ENCODE assay signal across 3 cellular contexts in the genomic region with DNA sequence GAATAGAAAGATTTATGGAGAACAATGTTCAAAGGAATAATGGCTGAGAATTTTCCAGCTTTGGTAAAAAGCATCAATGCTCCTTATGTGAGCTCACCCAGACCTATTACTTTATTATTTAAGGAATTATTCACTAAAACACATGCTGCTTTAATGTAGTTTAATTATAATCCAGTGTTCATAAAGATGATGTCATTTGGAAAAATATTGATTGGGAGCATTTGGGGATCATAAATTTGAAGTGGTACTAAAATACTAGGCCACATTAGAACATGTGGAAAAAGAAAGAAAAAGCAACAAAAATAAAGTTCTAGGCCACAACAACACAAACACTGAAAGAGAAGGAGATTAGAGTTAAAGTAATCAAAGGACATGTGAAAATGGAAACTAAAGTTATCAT.
TF ChIP-seq lines count a peak whose summit lies in the region.

No MANE protein-coding gene starts in this region.

TF ChIP-seq in A549, 52 proteins besides CTCF, POLR2A, EP300 and RAD21:
- no peak for TF ChIP-seq NPAS2 (CRISPR knock-in tag; IDR thresholded peaks at IDR 0.05; ENCODE audit: borderline replicate concordance)
- TF ChIP-seq, protein P1, sequence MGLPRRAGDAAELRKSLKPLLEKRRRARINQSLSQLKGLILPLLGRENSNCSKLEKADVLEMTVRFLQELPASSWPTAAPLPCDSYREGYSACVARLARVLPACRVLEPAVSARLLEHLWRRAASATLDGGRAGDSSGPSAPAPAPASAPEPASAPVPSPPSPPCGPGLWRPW (IDR thresholded peaks at IDR 0.05), result no peak
- TF ChIP-seq CEBPB (IDR thresholded peaks at IDR 0.05), result no peak
- no peak for TF ChIP-seq FOSL2 (IDR thresholded peaks at IDR 0.05)
- TF ChIP-seq FOSL2 (CRISPR knock-in tag; IDR thresholded peaks at IDR 0.05), result no peak

TF ChIP-seq in HEK293, 187 proteins besides CTCF, POLR2A, EP300 and RAD21:
- TF ChIP-seq, protein P2, sequence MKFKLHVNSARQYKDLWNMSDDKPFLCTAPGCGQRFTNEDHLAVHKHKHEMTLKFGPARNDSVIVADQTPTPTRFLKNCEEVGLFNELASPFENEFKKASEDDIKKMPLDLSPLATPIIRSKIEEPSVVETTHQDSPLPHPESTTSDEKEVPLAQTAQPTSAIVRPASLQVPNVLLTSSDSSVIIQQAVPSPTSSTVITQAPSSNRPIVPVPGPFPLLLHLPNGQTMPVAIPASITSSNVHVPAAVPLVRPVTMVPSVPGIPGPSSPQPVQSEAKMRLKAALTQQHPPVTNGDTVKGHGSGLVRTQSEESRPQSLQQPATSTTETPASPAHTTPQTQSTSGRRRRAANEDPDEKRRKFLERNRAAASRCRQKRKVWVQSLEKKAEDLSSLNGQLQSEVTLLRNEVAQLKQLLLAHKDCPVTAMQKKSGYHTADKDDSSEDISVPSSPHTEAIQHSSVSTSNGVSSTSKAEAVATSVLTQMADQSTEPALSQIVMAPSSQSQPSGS (tag by site-specific recombination; IDR thresholded peaks at IDR 0.05; ENCODE audit: low read depth), result peak; percentile 66; the same call in 1 of the 2 replicates
- no peak for TF ChIP-seq ZBTB17 (tag by site-specific recombination; IDR thresholded peaks at IDR 0.05)

TF ChIP-seq in endothelial cell of umbilical vein, 7 proteins besides CTCF, POLR2A, EP300 and RAD21:
- no peak for TF ChIP-seq GATA2 (IDR thresholded peaks at IDR 0.05; ENCODE audit: insufficient read depth, insufficient read length, low read depth, low read length)
- TF ChIP-seq MYC (IDR thresholded peaks at IDR 0.05; ENCODE audit: low read depth, low read length), result no peak
- TF ChIP-seq POLR2AphosphoS5 (IDR thresholded peaks at IDR 0.05; ENCODE audit: insufficient read depth, low read depth, low read length), result no peak
- TF ChIP-seq FOS (IDR thresholded peaks at IDR 0.05; ENCODE audit: borderline replicate concordance, insufficient read depth, low read length), result no peak
- TF ChIP-seq, protein P3, sequence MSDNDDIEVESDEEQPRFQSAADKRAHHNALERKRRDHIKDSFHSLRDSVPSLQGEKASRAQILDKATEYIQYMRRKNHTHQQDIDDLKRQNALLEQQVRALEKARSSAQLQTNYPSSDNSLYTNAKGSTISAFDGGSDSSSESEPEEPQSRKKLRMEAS (IDR thresholded peaks at IDR 0.05; ENCODE audit: insufficient read depth, insufficient read length), result no peak
- TF ChIP-seq JUN (IDR thresholded peaks at IDR 0.05; ENCODE audit: borderline replicate concordance, insufficient read depth, insufficient read length, low read depth), result no peak
- no peak for TF ChIP-seq EZH2 (IDR thresholded peaks at IDR 0.05; ENCODE audit: borderline replicate concordance, low read depth, low read length, severe bottlenecking)
